22 cellular contexts compared by ENCODE assay signal in genomic region chr14:59069455-59069854, GRCh38.
DNase-seq lines count a peak whose midpoint lies in the region; ATAC-seq and TF ChIP-seq lines count a peak whose summit lies in the region.
"Had no signal": no experiment of that assay in that cellular context is flagged by ENCODE, and none has a peak within 500 bp of the region (broad histone marks: within the 10 kb centered on the region; RNA-seq: fewer than 3 reads in every experiment).

No MANE protein-coding gene starts in this region.

- peaks cover 15% of the 10 kb centered on the region for H3K27me3 Mint-ChIP-seq in activated CD8-positive, alpha-beta T cell treated with anti-CD3 and anti-CD28 coated beads, Interleukin-2, amount 10 ng/mL, durations not matched to agents 7 days and 5 days (ENCODE audit: low read depth)

- H4K20me1 ChIP-seq in fibroblast of lung (ENCODE audit: control insufficient read depth, extremely low read depth, insufficient read depth, low read length): no peaks in the 10 kb centered on the region
- H4K20me1 ChIP-seq in smooth muscle cell (ENCODE audit: low read depth): no peaks in the 10 kb centered on the region

- no peak for ATAC-seq in activated CD8-positive, alpha-beta T cell treated with anti-CD3 and anti-CD28 coated beads, Interleukin-2, amount 10 ng/mL, durations not matched to agents 7 days and 5 days
- ATAC-seq: GM23338 had no signal

- no peak overlapping the region for H3K27ac Mint-ChIP-seq in activated CD8-positive, alpha-beta T cell treated with anti-CD3 and anti-CD28 coated beads, Interleukin-2, amount 10 ng/mL, durations not matched to agents 7 days and 5 days
- H3K27ac Mint-ChIP-seq: GM23338 had no signal

- H3K4me2 ChIP-seq in fibroblast of lung (ENCODE audit: extremely low read depth, insufficient read depth, low read length) (no peak overlapping the region), smooth muscle cell (no peak overlapping the region)
- H3K4me2 ChIP-seq: GM23338 had no signal

- DNase-seq in HuH-7.5 (ENCODE audit: low spot score) (peak; percentile 21), fibroblast of lung (ENCODE audit: low read depth in 2 of 2) (no peak), smooth muscle cell (lab: John Stamatoyannopoulos, UW; ENCODE audit: unreplicated experiment) (no peak), cerebellum (ENCODE audit: low spot score) (no peak), activated gamma-delta T cell (lab: John Stamatoyannopoulos, UW) (no peak)
- DNase-seq in activated CD8-positive, alpha-beta T cell treated with anti-CD3 and anti-CD28 coated beads, Interleukin-2, amount 10 ng/mL, durations not matched to agents 7 days and 5 days: no peak
- DNase-seq: ACHN, AML-193, DND-41, HCEC 1CT, KG1, MV-4-11, NCI-H187, NCI-H2227 treated with DMSO at 0.1 percent for 48 hours, NCI-H524, NCI-H82, OCI-M1, Right ventricle myocardium superior had no signal

- CTCF ChIA-PET in activated CD8-positive, alpha-beta T cell treated with anti-CD3 and anti-CD28 coated beads, Interleukin-2, amount 10 ng/mL, durations not matched to agents 7 days and 5 days (lab: Charles Lee): no interaction called here

- H3K36me3 ChIP-seq in fibroblast of lung (ENCODE audit: control insufficient read depth, insufficient read depth, low read length) (no peaks in the 10 kb centered on the region), mesodermal cell (ENCODE audit: control insufficient read depth, insufficient read depth, low read length) (no peaks in the 10 kb centered on the region), smooth muscle cell (ENCODE audit: low read depth) (no peaks in the 10 kb centered on the region)

- H3K79me2 ChIP-seq in fibroblast of lung (ENCODE audit: control insufficient read depth, insufficient read depth, low read length) (no peaks in the 10 kb centered on the region), smooth muscle cell (ENCODE audit: low read depth) (no peaks in the 10 kb centered on the region)

- no peaks in the 10 kb centered on the region for H3K36me3 Mint-ChIP-seq in activated CD8-positive, alpha-beta T cell treated with anti-CD3 and anti-CD28 coated beads, Interleukin-2, amount 10 ng/mL, durations not matched to agents 7 days and 5 days (ENCODE audit: low read depth)

- no peaks in the 10 kb centered on the region for H3F3A ChIP-seq in smooth muscle cell (ENCODE audit: low read depth)

- no peaks in the 10 kb centered on the region for H3K4me1 Mint-ChIP-seq in activated CD8-positive, alpha-beta T cell treated with anti-CD3 and anti-CD28 coated beads, Interleukin-2, amount 10 ng/mL, durations not matched to agents 7 days and 5 days (ENCODE audit: low read depth)
- H3K4me1 Mint-ChIP-seq: GM23338 had no signal

- H3K4me3 Mint-ChIP-seq in activated CD8-positive, alpha-beta T cell treated with anti-CD3 and anti-CD28 coated beads, Interleukin-2, amount 10 ng/mL, durations not matched to agents 7 days and 5 days: no peak overlapping the region
- H3K4me3 Mint-ChIP-seq: GM23338 had no signal

- H3K27ac ChIP-seq in fibroblast of lung (ENCODE audit: insufficient read depth, low read length): no peak overlapping the region
- H3K27ac ChIP-seq in mesodermal cell (ENCODE audit: low read depth, low read length, severe bottlenecking): peak overlapping the region; percentile 58
- no peak overlapping the region for H3K27ac ChIP-seq in smooth muscle cell (ENCODE audit: low read depth)
- H3K27ac ChIP-seq: C4-2B, SK-N-MC had no signal

- peak overlapping the region; percentile 43 for H2AFZ ChIP-seq in fibroblast of lung (ENCODE audit: low read length)
- H2AFZ ChIP-seq in smooth muscle cell (ENCODE audit: low read depth): peak overlapping the region; percentile 28
- H2AFZ ChIP-seq: GM23338 had no signal

- H3K4me1 ChIP-seq in fibroblast of lung (ENCODE audit: control insufficient read depth, extremely low read depth, insufficient read depth, low read length) (no peaks in the 10 kb centered on the region), mesodermal cell (ENCODE audit: control insufficient read depth, insufficient read depth, low read length, poor library complexity, severe bottlenecking) (peaks cover 5% of the 10 kb centered on the region), smooth muscle cell (ENCODE audit: low read depth) (no peaks in the 10 kb centered on the region)

- H3K9ac ChIP-seq in fibroblast of lung (ENCODE audit: insufficient read depth, low read length): no peak overlapping the region
- H3K9ac ChIP-seq in smooth muscle cell (ENCODE audit: low read depth): no peak overlapping the region

- no peaks in the 10 kb centered on the region for H3K9me3 ChIP-seq in fibroblast of lung (ENCODE audit: control insufficient read depth, insufficient read depth, low read depth, low read length)
- H3K9me3 ChIP-seq in mesodermal cell (ENCODE audit: control insufficient read depth, low read length): no peaks in the 10 kb centered on the region
- no peaks in the 10 kb centered on the region for H3K9me3 ChIP-seq in smooth muscle cell (replicated peaks; ENCODE audit: low read depth)

- H3K9me3 Mint-ChIP-seq in activated CD8-positive, alpha-beta T cell treated with anti-CD3 and anti-CD28 coated beads, Interleukin-2, amount 10 ng/mL, durations not matched to agents 7 days and 5 days (ENCODE audit: insufficient read depth): no peaks in the 10 kb centered on the region
- H3K9me3 Mint-ChIP-seq: GM23338 had no signal

- POLR2A ChIA-PET in activated CD8-positive, alpha-beta T cell treated with anti-CD3 and anti-CD28 coated beads, Interleukin-2, amount 10 ng/mL, durations not matched to agents 7 days and 5 days (lab: Charles Lee): no interaction called here

- TF ChIP-seq CTCF in fibroblast of lung (conservative IDR thresholded peaks at IDR 0.05 in 1 of 2, IDR thresholded peaks at IDR 0.05 in 1 of 2; ENCODE audit: low read depth in 1 of 2, low read length in 2 of 2): no peak
- no peak for TF ChIP-seq CTCF in smooth muscle cell (IDR thresholded peaks at IDR 0.05; ENCODE audit: borderline replicate concordance, insufficient read depth, poor library complexity, severe bottlenecking)

- no peaks in the 10 kb centered on the region for H3K27me3 ChIP-seq in fibroblast of lung (ENCODE audit: control insufficient read depth, insufficient read depth, low read length)
- H3K27me3 ChIP-seq in smooth muscle cell (ENCODE audit: low read depth): no peaks in the 10 kb centered on the region

- no peak overlapping the region for H3K4me3 ChIP-seq in fibroblast of lung (replicated peaks in 1 of 4; ENCODE audit: control extremely low read depth in 1 of 4, insufficient read depth in 1 of 4, low read depth in 3 of 4, low read length in 4 of 4)
- no peak overlapping the region for H3K4me3 ChIP-seq in mesodermal cell (ENCODE audit: extremely low read depth, insufficient read depth, low read length, poor library complexity, severe bottlenecking)
- no peak overlapping the region for H3K4me3 ChIP-seq in smooth muscle cell
- H3K4me3 ChIP-seq: GM23338, SK-N-MC had no signal

- WGBS in mesodermal cell (ENCODE audit: insufficient coverage in 2 of 2), 2 experiments: 81 to 92% methylated on average over 2 to 3 of the region's 6 CpGs
- WGBS in smooth muscle cell (ENCODE audit: low lambda C conversion rate): 17% methylated on average over 6 of the region's 6 CpGs
